Comparison of ENCODE assay signal across 18 cellular contexts in the genomic region with DNA sequence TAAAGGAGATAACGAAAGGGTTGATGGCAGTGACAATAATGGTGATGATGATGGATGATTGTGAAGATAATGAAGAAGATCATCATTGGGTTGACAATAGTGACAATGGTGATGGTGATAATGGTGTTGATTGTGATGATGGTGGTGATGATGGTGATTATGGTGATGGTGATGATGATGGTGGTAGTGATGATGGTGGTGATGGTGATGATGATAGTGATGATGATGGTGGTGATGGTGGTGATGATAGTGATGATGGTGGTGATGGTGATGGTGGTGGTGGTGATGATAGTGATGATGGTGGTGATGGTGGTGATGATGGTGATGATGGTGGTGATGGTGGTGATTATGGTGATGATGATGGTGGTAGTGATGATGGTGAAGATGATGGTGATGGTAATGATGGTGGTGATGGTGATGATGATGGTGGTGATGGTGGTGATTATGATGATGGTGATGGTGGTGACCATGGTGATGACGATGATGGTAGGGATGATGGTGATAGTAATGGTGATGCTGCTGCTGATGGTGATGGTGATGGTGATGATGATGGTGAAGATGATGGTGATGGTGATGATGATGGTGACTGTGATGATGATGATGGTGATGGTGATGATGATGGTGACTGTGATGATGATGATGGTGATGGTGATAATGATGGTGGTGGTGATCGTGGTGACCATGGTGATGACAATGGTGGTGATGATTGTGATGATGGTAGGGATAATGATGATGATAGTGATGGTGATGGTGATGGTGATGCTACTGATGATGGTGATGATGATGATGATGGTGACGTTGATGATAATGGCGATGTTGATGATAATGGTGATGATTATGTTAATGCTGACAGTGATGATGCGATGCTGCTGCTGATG.
"Had no signal": no experiment of that assay in that cellular context is flagged by ENCODE, and none has a peak within 500 bp of the region (broad histone marks: within the 10 kb centered on the region; RNA-seq: fewer than 3 reads in every experiment).

No MANE protein-coding gene starts in this region.

- H3K4me3 ChIP-seq: lung, prostate gland, skin epidermis, spleen, suprapubic skin, vagina had no signal

- H3K9me3 ChIP-seq: prostate gland, suprapubic skin, vagina had no signal

- DNase-seq: cortex of kidney; effector memory CD8-positive, alpha-beta T cell; kidney; natural killer cell; right cardiac atrium; spleen; stimulated activated CD4-positive, alpha-beta T cell treated with anti-CD3 and anti-CD28 coated beads, Interleukin-15, amount 100 ng/mL, for 24 hours; stimulated activated CD4-positive, alpha-beta T cell treated with anti-CD3 and anti-CD28 coated beads, Interleukin-2, amount 100 ng/mL, for 48 hours; stimulated activated naive B cell treated with anti-CD40 and anti-IgM and Interleukin-4, amounts not matched to agents 10 μg/mL and 1 μg/mL and 100 μg/mL, for 72 hours; trophoblast cell had no signal

- H3K4me1 Mint-ChIP-seq: memory B cell; natural killer cell; stimulated activated naive B cell treated with anti-CD40 and anti-IgM and Interleukin-4, amounts not matched to agents 10 μg/mL and 1 μg/mL and 100 μg/mL, for 72 hours had no signal

- H3K4me1 ChIP-seq: prostate gland had no signal

- H3K36me3 ChIP-seq: prostate gland, spleen, suprapubic skin, vagina had no signal

- H3K36me3 Mint-ChIP-seq: natural killer cell; stimulated activated naive B cell treated with anti-CD40 and anti-IgM and Interleukin-4, amounts not matched to agents 10 μg/mL and 1 μg/mL and 100 μg/mL, for 72 hours had no signal

- H3K27ac ChIP-seq: prostate gland, skin epidermis, spleen, suprapubic skin, vagina had no signal

- H3K4me3 Mint-ChIP-seq: effector memory CD8-positive, alpha-beta T cell; memory B cell; natural killer cell; stimulated activated naive B cell treated with anti-CD40 and anti-IgM and Interleukin-4, amounts not matched to agents 10 μg/mL and 1 μg/mL and 100 μg/mL, for 72 hours; stimulated activated naive CD8-positive, alpha-beta T cell treated with anti-CD3 and anti-CD28 coated beads, Interleukin-15, Interleukin-2, amounts not matched to agents 100 ng/mL and 50 ng/mL, for 24 hours had no signal

- ATAC-seq: effector memory CD8-positive, alpha-beta T cell; left lobe of liver; natural killer cell; right cardiac atrium; stimulated activated naive B cell treated with anti-CD40 and anti-IgM and Interleukin-4, amounts not matched to agents 10 μg/mL and 1 μg/mL and 100 μg/mL, for 72 hours had no signal

- H3K27me3 Mint-ChIP-seq: effector memory CD8-positive, alpha-beta T cell; stimulated activated naive CD8-positive, alpha-beta T cell treated with anti-CD3 and anti-CD28 coated beads, Interleukin-15, Interleukin-2, amounts not matched to agents 100 ng/mL and 50 ng/mL, for 24 hours had no signal

- H3K27ac Mint-ChIP-seq: effector memory CD8-positive, alpha-beta T cell; memory B cell; natural killer cell; stimulated activated naive B cell treated with anti-CD40 and anti-IgM and Interleukin-4, amounts not matched to agents 10 μg/mL and 1 μg/mL and 100 μg/mL, for 72 hours; stimulated activated naive CD8-positive, alpha-beta T cell treated with anti-CD3 and anti-CD28 coated beads, Interleukin-15, Interleukin-2, amounts not matched to agents 100 ng/mL and 50 ng/mL, for 24 hours had no signal
